15 cellular contexts compared by ENCODE assay signal in the genomic region with DNA sequence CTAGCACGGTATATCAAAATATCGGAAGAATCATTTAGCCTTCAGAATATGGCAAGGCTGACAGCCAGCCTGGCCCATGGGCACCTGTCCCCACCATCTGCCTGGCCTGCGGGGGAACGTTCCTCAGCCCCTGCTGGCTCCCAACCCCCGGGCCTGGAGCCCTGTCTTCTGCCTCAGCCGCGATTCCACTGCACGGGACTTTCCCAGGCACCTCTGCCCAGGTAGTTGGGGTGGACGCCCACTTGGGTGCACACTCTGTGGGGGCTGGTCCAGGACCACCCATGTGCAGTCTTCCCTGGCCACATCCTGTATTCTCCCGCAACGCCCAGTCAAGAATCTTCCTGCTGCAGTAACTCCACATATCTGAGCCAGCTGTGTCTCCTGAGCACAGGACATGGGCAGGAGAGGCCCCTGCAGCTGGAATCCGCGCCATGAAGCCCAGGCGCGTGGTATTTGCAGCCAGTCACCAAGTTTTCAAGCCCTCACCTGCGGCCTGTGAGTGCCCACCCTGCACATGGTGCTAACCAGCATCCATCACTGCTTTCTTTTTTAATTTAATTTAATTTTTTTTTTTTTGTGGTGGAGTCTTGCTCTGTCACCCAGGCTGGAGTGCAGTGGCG.
DNase-seq lines count a peak whose midpoint lies in the region; ATAC-seq, FAIRE-seq and TF ChIP-seq lines count a peak whose summit lies in the region.
"Had no signal": no experiment of that assay in that cellular context is flagged by ENCODE, and none has a peak within 500 bp of the region (broad histone marks: within the 10 kb centered on the region; RNA-seq: fewer than 3 reads in every experiment).

No MANE protein-coding gene starts in this region.

- peaks cover 10% of the 10 kb centered on the region for H3K27me3 Mint-ChIP-seq in neural progenitor cell (ENCODE audit: insufficient read depth, low read depth)

- H3K4me3 Mint-ChIP-seq in neural progenitor cell: no peak overlapping the region

- H3K27me3 ChIP-seq in neural progenitor cell: peaks cover 44% of the 10 kb centered on the region

- TF ChIP-seq POLR2A in GM12891 (IDR thresholded peaks at IDR 0.05; ENCODE audit: low read depth, low read length): no peak

- H3K27ac ChIP-seq in coronary artery: no peak overlapping the region
- no peak overlapping the region for H3K27ac ChIP-seq in neural progenitor cell
- H3K27ac ChIP-seq: C4-2B, cardiac muscle cell, esophagus squamous epithelium, SJSA1 had no signal

- no peaks in the 10 kb centered on the region for H4K20me1 ChIP-seq in neural progenitor cell (ENCODE audit: low read depth)

- no peaks in the 10 kb centered on the region for H3K36me3 ChIP-seq in neural progenitor cell
- H3K36me3 ChIP-seq: cardiac muscle cell, esophagus squamous epithelium, SJSA1 had no signal

- H3K4me2 ChIP-seq in neural progenitor cell: no peak overlapping the region

- H3K9me3 ChIP-seq in neural progenitor cell (ENCODE audit: low read depth): no peaks in the 10 kb centered on the region
- H3K9me3 ChIP-seq: esophagus squamous epithelium, SJSA1 had no signal

- no peaks in the 10 kb centered on the region for H3F3A ChIP-seq in neural progenitor cell (ENCODE audit: low read depth)

- H3K79me2 ChIP-seq in neural progenitor cell (ENCODE audit: low read depth): no peaks in the 10 kb centered on the region

- peak overlapping the region; percentile 76 for H3K27ac Mint-ChIP-seq in neural progenitor cell

- peaks cover 12% of the 10 kb centered on the region for H3K4me1 Mint-ChIP-seq in neural progenitor cell

- H3K9me3 Mint-ChIP-seq in neural progenitor cell: no peaks in the 10 kb centered on the region

- DNase-seq in 8988T (peak; percentile 27), GM12891 (ENCODE audit: insufficient read length, low spot score) (peak; percentile 5), coronary artery (ENCODE audit: low spot score) (peak; percentile 64), neural progenitor cell (ENCODE audit: low spot score) (peak; percentile 1), NCI-H1092 treated with DMSO at 0.1 percent for 48 hours (lab: John Stamatoyannopoulos, UW) (no peak), NOMO-1 treated with dmso at 0.1 percent for 144 hours (lab: John Stamatoyannopoulos, UW; ENCODE audit: unreplicated experiment) (no peak), AML-193 (lab: John Stamatoyannopoulos, UW) (no peak)
- DNase-seq: esophagus squamous epithelium, NCI-H1694 treated with DMSO at 0.1 percent for 48 hours, NCI-H774 had no signal

- FAIRE-seq in GM12891 (lab: Jason Lieb, UNC): no peak
- FAIRE-seq: K562 had no signal

- TF ChIP-seq CTCF in coronary artery (IDR thresholded peaks at IDR 0.05): no peak
- no peak for TF ChIP-seq CTCF in neural progenitor cell (IDR thresholded peaks at IDR 0.05)

- H3K36me3 Mint-ChIP-seq in neural progenitor cell: no peaks in the 10 kb centered on the region

- no peak for ATAC-seq in GM21515 (IDR thresholded peaks at IDR 0.05; ENCODE audit: unreplicated experiment)
- ATAC-seq: K562 had no signal

- no peak overlapping the region for H2AFZ ChIP-seq in neural progenitor cell (replicated peaks)

- H3K9ac ChIP-seq in neural progenitor cell: no peak overlapping the region

- no peaks in the 10 kb centered on the region for H3K4me1 ChIP-seq in neural progenitor cell
- H3K4me1 ChIP-seq: SJSA1 had no signal

- H3K4me3 ChIP-seq in coronary artery (no peak overlapping the region), neural progenitor cell (no peak overlapping the region)
- H3K4me3 ChIP-seq: cardiac muscle cell, esophagus squamous epithelium, K562, SJSA1 had no signal

TF ChIP-seq in GM12891, 5 proteins besides CTCF, POLR2A, EP300 and RAD21:
- no peak for TF ChIP-seq PAX5 (IDR thresholded peaks at IDR 0.05; ENCODE audit: insufficient read depth, low read length, severe bottlenecking)
- TF ChIP-seq POU2F2 (IDR thresholded peaks at IDR 0.05; ENCODE audit: low read depth, low read length): no peak
- no peak for TF ChIP-seq POLR2AphosphoS5 (IDR thresholded peaks at IDR 0.05; ENCODE audit: low read depth, low read length)
- TF ChIP-seq SPI1 (IDR thresholded peaks at IDR 0.05; ENCODE audit: low read depth, low read length): no peak
- TF ChIP-seq TAF1 (IDR thresholded peaks at IDR 0.05; ENCODE audit: low read depth, low read length): no peak

Comparison
In these comparisons a context has a peak if more than half of its experiments do, and no peak if none do; other contexts are left out.
1. DNase-seq: peak in 8988T (single experiment), GM12891 (single experiment), coronary artery (single experiment) and neural progenitor cell (single experiment); none in NCI-H1092 treated with DMSO at 0.1 percent for 48 hours (single experiment), NOMO-1 treated with dmso at 0.1 percent for 144 hours (single experiment) and AML-193 (0 of 2).